ENCODE assay signal across 11 cellular contexts in the genomic region with DNA sequence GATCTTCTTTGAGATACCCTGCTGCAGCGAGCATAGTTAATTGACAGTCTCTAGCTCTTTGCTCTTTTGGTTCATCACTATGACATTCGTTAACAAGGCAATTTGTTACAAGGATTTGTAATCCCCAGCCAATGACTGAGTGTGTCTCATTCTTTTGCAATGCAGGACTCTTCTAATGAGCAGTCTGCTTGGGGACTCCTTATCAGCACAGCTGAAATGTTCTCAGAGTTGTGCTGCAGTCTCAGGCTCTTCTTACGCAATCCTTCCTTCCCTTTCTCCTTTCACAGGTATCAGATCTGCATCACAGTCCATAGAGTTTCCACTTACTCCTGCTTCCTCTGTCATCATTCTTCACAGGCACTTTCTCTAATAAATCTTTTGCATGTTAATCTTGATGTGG.
"Had no signal": no experiment of that assay in that cellular context is flagged by ENCODE, and none has a peak within 500 bp of the region (broad histone marks: within the 10 kb centered on the region; RNA-seq: fewer than 3 reads in every experiment).

No MANE protein-coding gene starts in this region.

- H3K4me1 ChIP-seq: upper lobe of right lung had no signal

- DNase-seq: activated B cell treated with CpG ODN at 0.5 μM for 24 hours; activated CD4-positive, alpha-beta T cell treated with anti-CD3 and anti-CD28 coated beads, Interleukin-2, amount 10 ng/mL, durations not matched to agents 24 days and 14 days; activated T-cell treated with anti-CD3 and anti-CD28 coated beads for 4 hours; amniotic stem cell; foreskin fibroblast; stimulated activated CD4-positive, alpha-beta T cell treated with anti-CD3 and anti-CD28 coated beads, Interleukin-12 subunit alpha, Interleukin-12 subunit beta, amount 100 ng/mL, for 4 hours; stimulated activated CD4-positive, alpha-beta T cell treated with anti-CD3 and anti-CD28 coated beads, Interleukin-2, amount 100 ng/mL, for 48 hours; stimulated activated naive CD4-positive, alpha-beta T cell treated with Interleukin-2 at 50 U/mL for 16 hours; upper lobe of right lung had no signal

- H3K36me3 ChIP-seq: upper lobe of right lung had no signal

- H3K9me3 ChIP-seq: upper lobe of right lung had no signal

- H3K4me3 ChIP-seq: upper lobe of right lung had no signal

- H3K27ac ChIP-seq: upper lobe of right lung had no signal

- ATAC-seq: esophagus mucosa; natural killer cell treated with Interleukin-12 subunit alpha and Interleukin-12 subunit beta and Interleukin-15 and Interleukin-18, amount 100 ng/mL, for 72 hours; upper lobe of right lung had no signal

- H3K27me3 ChIP-seq: upper lobe of right lung had no signal
